ENCODE assay signal across 31 cellular contexts in genomic region chr5:150304481-150305081, GRCh38. TPM values are rescaled to one million over a fixed set of nuclear protein-coding genes. Genes with fewer than 3 reads are reported as not detected.
A peak's percentile ranks its signal among the peaks of the same experiment; 100 is the strongest.
DNase-seq lines count a peak whose midpoint lies in the region; ATAC-seq and TF ChIP-seq lines count a peak whose summit lies in the region.
"Had no signal": no experiment of that assay in that cellular context is flagged by ENCODE, and none has a peak within 500 bp of the region (broad histone marks: within the 10 kb centered on the region; RNA-seq: fewer than 3 reads in every experiment).

No MANE protein-coding gene starts in this region.

- peak overlapping the region; percentile 84 for H3K18ac ChIP-seq in IMR-90 (ENCODE audit: low read depth, low read length)
- no peak overlapping the region for H3K18ac ChIP-seq in mesendoderm (ENCODE audit: low read length)

- dilution Hi-C loops in IMR-90 (cut with HindIII; ENCODE audit: low sequenced_read_pairs, unreplicated experiment): no loop called here

- H3K4ac ChIP-seq in IMR-90 (ENCODE audit: low read depth, low read length) (peak overlapping the region; percentile 91), mesendoderm (ENCODE audit: low read depth, low read length) (no peak overlapping the region)

- H2AK9ac ChIP-seq in IMR-90 (replicated peaks; ENCODE audit: low read depth, low read length, poor library complexity): peak overlapping the region; percentile 22

- no peaks in the 10 kb centered on the region for H4K20me1 ChIP-seq in IMR-90 (ENCODE audit: insufficient read depth, low read length)
- peaks cover 4% of the 10 kb centered on the region; the same call in 1 of the 2 replicates for H4K20me1 ChIP-seq in Karpas-422 (ENCODE audit: insufficient read depth, low read depth, low read length)
- H4K20me1 ChIP-seq: BLaER1 had no signal

- H3K9me2 ChIP-seq in Karpas-422 (replicated peaks; ENCODE audit: insufficient read depth, low read length): no peaks in the 10 kb centered on the region

- BruUV-seq in IMR-90 (replicated peaks; lab: Mats Ljungman, UMichigan): no TSS peak

- H3K4me2 ChIP-seq in IMR-90 (ENCODE audit: low read depth, low read length) (peak overlapping the region; percentile 44), mesendoderm (ENCODE audit: low read length) (no peak overlapping the region), Karpas-422 (ENCODE audit: low read depth, low read length, poor library complexity, severe bottlenecking) (no peak overlapping the region)
- H3K4me2 ChIP-seq: BLaER1, PC-9 had no signal

- H3K9me1 ChIP-seq in IMR-90 (ENCODE audit: insufficient read depth, low read length): peaks cover 32% of the 10 kb centered on the region

- no peaks in the 10 kb centered on the region for H3K79me2 ChIP-seq in mesendoderm (ENCODE audit: control insufficient read depth, insufficient read depth, low read length)
- no peaks in the 10 kb centered on the region for H3K79me2 ChIP-seq in Karpas-422 (ENCODE audit: low read length)

- WGBS in IMR-90 (ENCODE audit: extremely low coverage in 2 of 2, insufficient read length in 1 of 2), 2 experiments: 100% methylated on average over 1 of the region's 4 CpGs; no CpG with 5 or more reads in 1 of the 2 experiments
- WGBS in mesendoderm (ENCODE audit: extremely low coverage, insufficient coverage, low lambda C conversion rate): no CpG with 5 or more reads among the region's 4 CpGs

- H4K91ac ChIP-seq in IMR-90 (ENCODE audit: insufficient read depth, low read depth, low read length): peak overlapping the region; percentile 60

- peaks cover 90% of the 10 kb centered on the region for H3K4me1 Mint-ChIP-seq in brain
- H3K4me1 Mint-ChIP-seq: activated naive CD4-positive, alpha-beta T cell treated with anti-CD3 and anti-CD28 coated beads, Interleukin-2, amount 10 ng/mL, durations not matched to agents 7 days and 5 days; stimulated activated naive CD8-positive, alpha-beta T cell treated with anti-CD3 and anti-CD28 coated beads, Interleukin-15, amount 100 ng/mL, for 72 hours had no signal

- H2BK5ac ChIP-seq in IMR-90 (ENCODE audit: low read depth, low read length, poor library complexity, severe bottlenecking) (peak overlapping the region; percentile 49), mesendoderm (ENCODE audit: low read length) (no peak overlapping the region)

- H3K27me3 ChIP-seq in IMR-90 (ENCODE audit: control insufficient read depth, insufficient read depth, low read length) (no peaks in the 10 kb centered on the region), mesendoderm (ENCODE audit: insufficient read depth, low read length, poor library complexity) (no peaks in the 10 kb centered on the region), Karpas-422 (ENCODE audit: low read length) (no peaks in the 10 kb centered on the region)

- H2AFZ ChIP-seq in IMR-90 (replicated peaks; ENCODE audit: low read length, poor library complexity) (peak overlapping the region; percentile 28), Karpas-422 (ENCODE audit: low read length) (no peak overlapping the region)
- H2AFZ ChIP-seq: PC-9 had no signal

- no peaks in the 10 kb centered on the region for H3K9me3 ChIP-seq in IMR-90 (ENCODE audit: control insufficient read depth, insufficient read depth, low read length)
- no peaks in the 10 kb centered on the region for H3K9me3 ChIP-seq in Karpas-422 (ENCODE audit: low read length)
- H3K9me3 ChIP-seq: BLaER1, breast epithelium, HAP-1, tibial artery had no signal

- H3K56ac ChIP-seq in IMR-90 (ENCODE audit: extremely low read depth, insufficient read depth, low read length) (peak overlapping the region; percentile 6; the same call in 1 of the 2 replicates), mesendoderm (ENCODE audit: low read length) (no peak overlapping the region)

- peak overlapping the region; percentile 51 for H3K23ac ChIP-seq in IMR-90 (ENCODE audit: low read depth, low read length)
- no peak overlapping the region for H3K23ac ChIP-seq in mesendoderm (ENCODE audit: low read length)

- H3K27ac ChIP-seq in IMR-90 (ENCODE audit: insufficient read depth, low read length) (peak overlapping the region; percentile 95), mesendoderm (ENCODE audit: low read depth, low read length) (no peak overlapping the region), temporal lobe (ENCODE audit: low read depth, low read length) (peak overlapping the region; percentile 14), Karpas-422 (ENCODE audit: low read length) (no peak overlapping the region)
- H3K27ac ChIP-seq: BLaER1, breast epithelium, epithelial cell of prostate, PC-9, tibial artery had no signal

- no peak overlapping the region for H3K4me3 Mint-ChIP-seq in brain
- H3K4me3 Mint-ChIP-seq: activated naive CD4-positive, alpha-beta T cell treated with anti-CD3 and anti-CD28 coated beads, Interleukin-2, amount 10 ng/mL, durations not matched to agents 7 days and 5 days; naive thymus-derived CD4-positive, alpha-beta T cell; stimulated activated naive CD8-positive, alpha-beta T cell treated with anti-CD3 and anti-CD28 coated beads, Interleukin-15, amount 100 ng/mL, for 72 hours had no signal

- ATAC-seq in IMR-90 (ENCODE audit: low read depth) (no peak), HG03378 (IDR thresholded peaks at IDR 0.05; ENCODE audit: unreplicated experiment) (no peak)
- ATAC-seq: naive thymus-derived CD4-positive, alpha-beta T cell; stimulated activated naive CD8-positive, alpha-beta T cell treated with anti-CD3 and anti-CD28 coated beads, Interleukin-15, amount 100 ng/mL, for 72 hours had no signal

- DNase-seq in IMR-90: no peak
- peak; percentile 41 for DNase-seq in mesendoderm
- no peak for DNase-seq in Karpas-422
- no peak for DNase-seq in NCI-H1694 (lab: John Stamatoyannopoulos, UW)
- DNase-seq in mucosa of gallbladder (ENCODE audit: low spot score): no peak
- DNase-seq: activated CD4-positive, alpha-beta T cell treated with anti-CD3 and anti-CD28 coated beads, Interleukin-2, amount 50 U/mL, for 4 hours; activated CD4-positive, CD25-positive, alpha-beta regulatory T cell; activated CD8-positive, alpha-beta memory T cell treated with anti-CD3 and anti-CD28 coated beads, Interleukin-2, amount 50 U/mL, for 4 hours; activated naive CD4-positive, alpha-beta T cell treated with anti-CD3 and anti-CD28 coated beads, Interleukin-2, amount 10 ng/mL, durations not matched to agents 7 days and 5 days; DMS153; effector CD8-positive, alpha-beta T cell; foreskin fibroblast; naive thymus-derived CD4-positive, alpha-beta T cell; NCI-H2171 treated with DMSO at 0.1 percent for 48 hours; NCI-H510A treated with DMSO at 0.1 percent for 48 hours; occipital lobe; PC-9; SHP77 treated with DMSO at 0.1 percent for 48 hours; small intestine; stimulated activated CD4-positive, alpha-beta T cell treated with anti-CD3 and anti-CD28 coated beads, Interleukin-1b, Interleukin-23, amount 100 ng/mL, for 48 hours; stimulated activated CD8-positive, alpha-beta memory T cell treated with anti-CD3 and anti-CD28 coated beads, Interleukin-4, amount 100 ng/mL, for 48 hours; stimulated activated naive CD8-positive, alpha-beta T cell treated with anti-CD3 and anti-CD28 coated beads, Interleukin-15, amount 100 ng/mL, for 72 hours; tibial artery had no signal

- peaks cover 45% of the 10 kb centered on the region for H3K4me1 ChIP-seq in IMR-90 (ENCODE audit: control insufficient read depth, insufficient read depth, low read length)
- peaks cover 17% of the 10 kb centered on the region for H3K4me1 ChIP-seq in mesendoderm (ENCODE audit: control insufficient read depth, low read depth, low read length)
- peaks cover 5% of the 10 kb centered on the region for H3K4me1 ChIP-seq in Karpas-422 (ENCODE audit: low read length)
- H3K4me1 ChIP-seq: breast epithelium had no signal

- peak overlapping the region; percentile 93 for H3K14ac ChIP-seq in IMR-90 (replicated peaks; ENCODE audit: low read depth, low read length)

- H3K79me1 ChIP-seq in IMR-90 (ENCODE audit: low read depth in 1 of 2, low read length in 2 of 2): peaks cover 0 to 22% of the 10 kb centered on the region in 2 experiments; a peak in 3 of 4 replicates
- no peaks in the 10 kb centered on the region for H3K79me1 ChIP-seq in mesendoderm (ENCODE audit: low read length)

- intact Hi-C loops in IMR-90 (cut with micrococcal nuclease): no loop called here

- peak overlapping the region in 3 of 5 experiments; percentile 69 to 75 (median 72) for H3K27ac Mint-ChIP-seq in brain
- H3K27ac Mint-ChIP-seq: activated naive CD4-positive, alpha-beta T cell treated with anti-CD3 and anti-CD28 coated beads, Interleukin-2, amount 10 ng/mL, durations not matched to agents 7 days and 5 days; naive thymus-derived CD4-positive, alpha-beta T cell had no signal

- TF ChIP-seq RAD21 in IMR-90 (IDR thresholded peaks at IDR 0.05; ENCODE audit: low read length): no peak

- H3K36me3 ChIP-seq in IMR-90 (ENCODE audit: control insufficient read depth, insufficient read depth, low read length) (no peaks in the 10 kb centered on the region), mesendoderm (ENCODE audit: control insufficient read depth, insufficient read depth, low read length) (no peaks in the 10 kb centered on the region), Karpas-422 (ENCODE audit: insufficient read depth, low read length) (no peaks in the 10 kb centered on the region)
- H3K36me3 ChIP-seq: BLaER1, breast epithelium, HAP-1, tibial artery had no signal

- peaks cover 38% of the 10 kb centered on the region for H3K27me3 Mint-ChIP-seq in brain

- H2BK20ac ChIP-seq in IMR-90 (ENCODE audit: low read depth, low read length): peak overlapping the region; percentile 54; the same call in 1 of the 2 replicates

- CTCF ChIA-PET in IMR-90 (lab: Yijun Ruan, JAX): no interaction called here

- no peak for TF ChIP-seq POLR2A in IMR-90 (IDR thresholded peaks at IDR 0.05; ENCODE audit: low read depth, low read length)

- H4K5ac ChIP-seq in IMR-90 (ENCODE audit: low read depth, low read length) (peak overlapping the region; percentile 87), mesendoderm (ENCODE audit: low read length) (no peak overlapping the region)

- TF ChIP-seq CTCF in IMR-90 (conservative IDR thresholded peaks at IDR 0.05; ENCODE audit: low read depth, low read length): no peak
- TF ChIP-seq CTCF in brain (conservative IDR thresholded peaks at IDR 0.05): no peak

- POLR2A ChIA-PET in IMR-90 (lab: Charles Lee; ENCODE audit: unreplicated experiment): no interaction called here

- peaks cover 0 to 6% (median 0%) of the 10 kb centered on the region in 5 experiments for H3K9me3 Mint-ChIP-seq in brain
- H3K9me3 Mint-ChIP-seq: activated naive CD4-positive, alpha-beta T cell treated with anti-CD3 and anti-CD28 coated beads, Interleukin-2, amount 10 ng/mL, durations not matched to agents 7 days and 5 days; stimulated activated naive CD8-positive, alpha-beta T cell treated with anti-CD3 and anti-CD28 coated beads, Interleukin-15, amount 100 ng/mL, for 72 hours had no signal

- H3K4me3 ChIP-seq in IMR-90 (ENCODE audit: insufficient read depth, low read depth, low read length): no peak overlapping the region
- H3K4me3 ChIP-seq in mesendoderm (ENCODE audit: low read length): no peak overlapping the region
- H3K4me3 ChIP-seq in Karpas-422 (ENCODE audit: low read length): no peak overlapping the region
- H3K4me3 ChIP-seq: BLaER1, breast epithelium, HAP-1, PC-9, tibial artery had no signal

- H3K9ac ChIP-seq in IMR-90 (ENCODE audit: low read depth, low read length) (peak overlapping the region; percentile 45; the same call in 1 of the 2 replicates), mesendoderm (ENCODE audit: low read length) (no peak overlapping the region), Karpas-422 (ENCODE audit: low read length) (no peak overlapping the region)
- H3K9ac ChIP-seq: BLaER1 had no signal

- H3K36me3 Mint-ChIP-seq in brain: no peaks in the 10 kb centered on the region
- H3K36me3 Mint-ChIP-seq: activated naive CD4-positive, alpha-beta T cell treated with anti-CD3 and anti-CD28 coated beads, Interleukin-2, amount 10 ng/mL, durations not matched to agents 7 days and 5 days had no signal

- H2BK15ac ChIP-seq in IMR-90 (ENCODE audit: low read depth, low read length) (peak overlapping the region; percentile 37; the same call in 2 of the 3 replicates), mesendoderm (replicated peaks; ENCODE audit: low read depth) (no peak overlapping the region)

- peak overlapping the region; percentile 56 to 76; a peak in 3 of 4 replicates for H4K8ac ChIP-seq in IMR-90 (ENCODE audit: low read depth in 2 of 2, low read length in 2 of 2)
- H4K8ac ChIP-seq in mesendoderm (ENCODE audit: low read depth, low read length): no peak overlapping the region

- peak overlapping the region; percentile 83 for H2BK120ac ChIP-seq in IMR-90 (ENCODE audit: low read depth, low read length)
- no peak overlapping the region for H2BK120ac ChIP-seq in mesendoderm (ENCODE audit: low read depth, low read length)

- H2AK5ac ChIP-seq in IMR-90 (ENCODE audit: low read depth, low read length): peak overlapping the region; percentile 21; the same call in 1 of the 2 replicates
- no peak overlapping the region for H2AK5ac ChIP-seq in mesendoderm (ENCODE audit: low read length)

- in situ Hi-C loops in IMR-90 (cut with MboI; ENCODE audit: low sequenced_read_pairs): no loop called here

RNA-seq across cellular contexts. Expression of gene ARSI, which starts 1.9 kb away (rescaled TPM):
- total RNA-seq in IMR-90 (2012; rRNA removed) (15.0 and 15.2 TPM in 2 replicates), temporal lobe (0.25 TPM), mucosa of gallbladder (2.2 TPM)
- polyA plus RNA-seq in IMR-90 (2012; rRNA removed) (14.8 and 15.5 TPM in 2 replicates), brain (ENCODE audit: insufficient read depth, low read depth, low replicate concordance) (1.2 TPM)
- 10.1 and 22.7 TPM in 2 replicates for polyA plus RNA-seq in IMR-90 (2012; cell fraction: cytosol; rRNA removed)
- polyA plus RNA-seq in IMR-90 (2012; cell fraction: nucleus; rRNA removed; ENCODE audit: low replicate concordance): 3.4 and 9.5 TPM in 2 replicates
- polyA plus RNA-seq in mesendoderm (2013, experiment 1 of 2): 2.4 TPM
- 2.6 TPM for polyA plus RNA-seq in mesendoderm (2013, experiment 2 of 2)
- not detected in 2 replicates for total RNA-seq in Karpas-422 (2014; rRNA removed; shearing (Covaris generic); ENCODE audit: low replicate concordance)
- total RNA-seq: pulmonary artery endothelial cell had no signal
- polyA plus RNA-seq: naive thymus-derived CD4-positive, alpha-beta T cell had no signal

RNA-seq across cellular contexts. Expression of gene CAMK2A, which starts 15.0 kb away (rescaled TPM):
- total RNA-seq in IMR-90 (2012; rRNA removed): under 0.01 and 0.18 TPM in 2 replicates
- 0.17 and 0.19 TPM in 2 replicates for polyA plus RNA-seq in IMR-90 (2012; rRNA removed)
- 0.11 and 0.24 TPM in 2 replicates for polyA plus RNA-seq in IMR-90 (2012; cell fraction: cytosol; rRNA removed)
- 1.5 and 2.4 TPM in 2 replicates for polyA plus RNA-seq in IMR-90 (2012; cell fraction: nucleus; rRNA removed; ENCODE audit: low replicate concordance)
- 116 TPM for polyA plus RNA-seq in brain (ENCODE audit: insufficient read depth, low read depth, low replicate concordance)
- 0.01 TPM for polyA plus RNA-seq in mesendoderm (2013, experiment 1 of 2)
- not detected for polyA plus RNA-seq in mesendoderm (2013, experiment 2 of 2)
- total RNA-seq in temporal lobe: 6.6 TPM
- not detected in 2 replicates for total RNA-seq in Karpas-422 (2014; rRNA removed; shearing (Covaris generic); ENCODE audit: low replicate concordance)
- total RNA-seq in mucosa of gallbladder: 5.0 TPM
- total RNA-seq: naive thymus-derived CD4-positive, alpha-beta T cell; pulmonary artery endothelial cell had no signal
- polyA plus RNA-seq: naive thymus-derived CD4-positive, alpha-beta T cell had no signal

RNA-seq across cellular contexts. Expression of gene TCOF1, which starts 52.9 kb away (rescaled TPM):
- total RNA-seq in IMR-90 (2012; rRNA removed): 18.3 and 19.7 TPM in 2 replicates
- polyA plus RNA-seq in IMR-90 (2012; rRNA removed): 18.2 and 18.8 TPM in 2 replicates
- 11.7 and 14.4 TPM in 2 replicates for polyA plus RNA-seq in IMR-90 (2012; cell fraction: cytosol; rRNA removed)
- 43.7 and 51.8 TPM in 2 replicates for polyA plus RNA-seq in IMR-90 (2012; cell fraction: nucleus; rRNA removed; ENCODE audit: low replicate concordance)
- polyA plus RNA-seq in brain (ENCODE audit: insufficient read depth, low read depth, low replicate concordance): 34.8 TPM
- polyA plus RNA-seq in mesendoderm (2013, experiment 1 of 2): 79.8 TPM
- 80.6 TPM for polyA plus RNA-seq in mesendoderm (2013, experiment 2 of 2)
- total RNA-seq in temporal lobe: 11.3 TPM
- 23.0 and 42.6 TPM in 2 replicates for total RNA-seq in Karpas-422 (2014; rRNA removed; shearing (Covaris generic); ENCODE audit: low replicate concordance)
- total RNA-seq in mucosa of gallbladder: 29.4 TPM

Comparison
In these comparisons a context has a peak if more than half of its experiments do, and no peak if none do; other contexts are left out.
1. H3K27ac ChIP-seq: peak in IMR-90 (single experiment) and temporal lobe (single experiment); none in mesendoderm (single experiment) and Karpas-422 (single experiment).